In the genomic region with DNA sequence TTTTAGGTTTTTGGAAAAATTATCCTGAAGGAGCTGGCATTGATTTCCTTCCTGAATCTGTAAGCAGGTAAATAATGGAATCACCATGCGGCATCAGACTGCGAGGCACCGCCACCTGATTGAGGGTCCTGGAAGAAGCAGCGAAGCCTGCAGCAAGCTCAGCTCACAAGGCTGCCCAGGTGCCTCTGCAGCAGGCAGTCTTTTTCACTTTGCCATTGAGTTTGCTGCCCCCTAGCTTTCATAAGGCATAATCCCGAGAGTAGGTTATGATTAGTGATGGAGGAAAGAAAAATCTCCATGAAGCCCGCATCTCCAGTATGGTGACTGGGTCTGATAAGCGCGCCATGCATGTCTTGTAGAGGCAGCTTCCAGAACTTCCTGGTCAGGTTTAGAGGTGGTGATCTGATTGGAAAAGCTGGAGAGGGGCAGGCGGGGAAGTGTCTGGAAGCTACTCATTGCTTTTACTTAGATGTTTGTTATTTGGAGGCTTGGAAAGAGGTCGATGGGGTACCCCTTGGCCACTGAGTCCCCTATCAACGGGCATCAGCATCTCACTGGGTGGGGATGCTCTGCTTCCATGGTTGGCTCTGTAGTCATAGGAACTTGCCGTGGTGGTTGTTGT, we compare ENCODE assay signal across 8 cellular contexts. TPM values are rescaled to one million over a fixed set of nuclear protein-coding genes. Genes with fewer than 3 reads are reported as not detected.
A peak's percentile ranks its signal among the peaks of the same experiment; 100 is the strongest.
DNase-seq lines count a peak whose midpoint lies in the region; ATAC-seq lines count a peak whose summit lies in the region.

No MANE protein-coding gene starts in this region.

- peak; percentile 62 for DNase-seq in activated CD8-positive, alpha-beta memory T cell treated with anti-CD3 and anti-CD28 coated beads for 24 hours
- DNase-seq in activated CD8-positive, alpha-beta memory T cell treated with anti-CD3 and anti-CD28 coated beads, Interleukin-2, amount 50 U/mL, for 48 hours = no peak
- DNase-seq in NCI-H748 treated with DMSO at 0.1 percent for 48 hours (lab: John Stamatoyannopoulos, UW) = peak; percentile 63
- peak; percentile 23 for DNase-seq in activated naive CD8-positive, alpha-beta T cell treated with anti-CD3 and anti-CD28 coated beads, Interleukin-2, amount 50 U/mL, for 24 hours
- DNase-seq in left ventricle myocardium superior = peak; percentile 34
- DNase-seq in retina = peak; percentile 54
- no peak for DNase-seq in mesenteric fat pad (ENCODE audit: low spot score)

- H3K27me3 Mint-ChIP-seq in activated naive CD8-positive, alpha-beta T cell treated with anti-CD3 and anti-CD28 coated beads, Interleukin-2, amount 50 U/mL, for 24 hours = peaks cover 7% of the 10 kb centered on the region

- no peak overlapping the region for H3K27ac Mint-ChIP-seq in activated naive CD8-positive, alpha-beta T cell treated with anti-CD3 and anti-CD28 coated beads, Interleukin-2, amount 50 U/mL, for 24 hours

- intact Hi-C loops in left ventricle myocardium superior (cut with micrococcal nuclease) = loop anchor here (10.0 kb wide), 1 partner anchor 311 kb away; no protein-coding TSS in a partner anchor

- H3K4me3 Mint-ChIP-seq in activated naive CD8-positive, alpha-beta T cell treated with anti-CD3 and anti-CD28 coated beads, Interleukin-2, amount 50 U/mL, for 24 hours = no peak overlapping the region

- ATAC-seq in HG03432 (IDR thresholded peaks at IDR 0.05; ENCODE audit: unreplicated experiment) = peak; percentile 69
- peak; percentile 46 for ATAC-seq in activated naive CD8-positive, alpha-beta T cell treated with anti-CD3 and anti-CD28 coated beads, Interleukin-2, amount 50 U/mL, for 24 hours
- ATAC-seq in left ventricle myocardium superior = peak; percentile 79

- no peaks in the 10 kb centered on the region for H3K4me1 Mint-ChIP-seq in activated naive CD8-positive, alpha-beta T cell treated with anti-CD3 and anti-CD28 coated beads, Interleukin-2, amount 50 U/mL, for 24 hours

- H3K9me3 Mint-ChIP-seq in activated naive CD8-positive, alpha-beta T cell treated with anti-CD3 and anti-CD28 coated beads, Interleukin-2, amount 50 U/mL, for 24 hours = no peaks in the 10 kb centered on the region

- no peaks in the 10 kb centered on the region for H3K36me3 Mint-ChIP-seq in activated naive CD8-positive, alpha-beta T cell treated with anti-CD3 and anti-CD28 coated beads, Interleukin-2, amount 50 U/mL, for 24 hours (ENCODE audit: low read depth)

RNA-seq across cellular contexts. Expression of gene IYD, which starts 26.7 kb away (rescaled TPM):
- not detected for total RNA-seq in left ventricle myocardium superior
- total RNA-seq in mesenteric fat pad = not detected

Comparison
In these comparisons a context has a peak if more than half of its experiments do, and no peak if none do; other contexts are left out.
1. DNase-seq: peak in activated CD8-positive, alpha-beta memory T cell treated with anti-CD3 and anti-CD28 coated beads for 24 hours (single experiment), NCI-H748 treated with DMSO at 0.1 percent for 48 hours (single experiment), activated naive CD8-positive, alpha-beta T cell treated with anti-CD3 and anti-CD28 coated beads, Interleukin-2, amount 50 U/mL, for 24 hours (single experiment), left ventricle myocardium superior (single experiment) and retina (single experiment); none in activated CD8-positive, alpha-beta memory T cell treated with anti-CD3 and anti-CD28 coated beads, Interleukin-2, amount 50 U/mL, for 48 hours (single experiment) and mesenteric fat pad (single experiment).
2. Peak in every context shown above with its lines, with median percentiles within 50 percentile points of each other: ATAC-seq.